ENCODE assay signal across 14 cellular contexts in genomic region chr19:17340302-17340870, GRCh38. TPM values are rescaled to one million over a fixed set of nuclear protein-coding genes. Genes with fewer than 3 reads are reported as not detected.
DNase-seq lines count a peak whose midpoint lies in the region; ATAC-seq and TF ChIP-seq lines count a peak whose summit lies in the region.
"Had no signal": no experiment of that assay in that cellular context is flagged by ENCODE, and none has a peak within 500 bp of the region (broad histone marks: within the 10 kb centered on the region; RNA-seq: fewer than 3 reads in every experiment).

No MANE protein-coding gene starts in this region.

- intact Hi-C loops in MCF 10A (cut with micrococcal nuclease) (no loop called here), mammary epithelial cell (cut with micrococcal nuclease) (no loop called here), Panc1 (cut with micrococcal nuclease; ENCODE audit: unreplicated experiment) (no loop called here)

- CTCF ChIA-PET in MCF 10A (lab: Yijun Ruan, JAX) = interaction anchor here (0.9 kb wide), 1 partner anchor 45 kb away, joined by 3 read pairs; no protein-coding TSS in a partner anchor
- CTCF ChIA-PET in mammary epithelial cell (lab: Charles Lee; ENCODE audit: low non-redundant PET) = no interaction called here
- CTCF ChIA-PET in Panc1 (lab: Charles Lee) = no interaction called here

- H2AFZ ChIP-seq in mammary epithelial cell (ENCODE audit: low read depth, low read length) (no peak overlapping the region), osteoblast (ENCODE audit: low read length) (no peak overlapping the region)

- H3K9ac ChIP-seq in mammary epithelial cell (ENCODE audit: insufficient read depth, low read length) = no peak overlapping the region

- BruUV-seq in MCF 10A (replicated peaks; lab: Mats Ljungman, UMichigan) (no TSS peak), mammary epithelial cell (replicated peaks; lab: Mats Ljungman, UMichigan) (no TSS peak), Panc1 (replicated peaks; lab: Mats Ljungman, UMichigan) (no TSS peak)

- H3K36me3 ChIP-seq in mammary epithelial cell (ENCODE audit: insufficient read depth, low read length) (peaks cover 2% of the 10 kb centered on the region), Panc1 (ENCODE audit: control insufficient read depth, insufficient read depth, low read length) (peaks cover 4% of the 10 kb centered on the region; the same call in 1 of the 2 replicates), osteoblast (ENCODE audit: insufficient read depth, low read length) (no peaks in the 10 kb centered on the region), MG63 (peaks cover 14% of the 10 kb centered on the region)

- H3K36me3 Mint-ChIP-seq in MCF 10A (ENCODE audit: insufficient read depth, unreplicated experiment) = peaks cover 26% of the 10 kb centered on the region
- peaks cover 47% of the 10 kb centered on the region for H3K36me3 Mint-ChIP-seq in stimulated activated effector memory CD8-positive, alpha-beta T cell treated with anti-CD3 and anti-CD28 coated beads, Interleukin-12 subunit alpha, Interleukin-12 subunit beta, amount 100 ng/mL, for 72 hours
- H3K36me3 Mint-ChIP-seq: immature natural killer cell had no signal

- H3K27ac ChIP-seq in mammary epithelial cell (ENCODE audit: insufficient read depth, low read depth, low read length) = no peak overlapping the region
- H3K27ac ChIP-seq in Panc1 (ENCODE audit: low read length) = no peak overlapping the region
- H3K27ac ChIP-seq in osteoblast (ENCODE audit: low read depth, low read length) = no peak overlapping the region
- H3K27ac ChIP-seq: thoracic aorta had no signal

- in situ Hi-C loops in mammary epithelial cell (cut with MboI; ENCODE audit: low sequenced_read_pairs in 2 of 2) (no loop called here), Panc1 (cut with HindIII; ENCODE audit: low pct_unique_long_range_greater_than_20kb, low sequenced_read_pairs) (no loop called here)

- WGBS in mammary epithelial cell (ENCODE audit: low coverage, missing lambda C conversion rate) = 75% methylated on average over 9 of the region's 21 CpGs

- H3K4me1 ChIP-seq in mammary epithelial cell (ENCODE audit: insufficient read depth, low read length) (peaks cover 13% of the 10 kb centered on the region), Panc1 (ENCODE audit: control insufficient read depth, insufficient read depth, low read length) (peaks cover 7% of the 10 kb centered on the region), osteoblast (ENCODE audit: insufficient read depth, low read length) (peaks cover 8% of the 10 kb centered on the region)

- POLR2A ChIA-PET in MCF 10A (lab: Yijun Ruan, JAX) = no interaction called here
- POLR2A ChIA-PET in Panc1 (lab: Charles Lee) = no interaction called here

- H4K20me1 ChIP-seq in mammary epithelial cell (ENCODE audit: insufficient read depth, low read length) (no peaks in the 10 kb centered on the region), osteoblast (ENCODE audit: insufficient read depth, low read length) (no peaks in the 10 kb centered on the region)

- no peak overlapping the region for H3K4me2 ChIP-seq in mammary epithelial cell (ENCODE audit: insufficient read depth, low read depth, low read length)
- H3K4me2 ChIP-seq in osteoblast (ENCODE audit: insufficient read depth, low read length) = no peak overlapping the region

- ATAC-seq in Panc1 (peak; percentile 41), esophagus mucosa (peak; percentile 28), GM18502 (IDR thresholded peaks at IDR 0.05; ENCODE audit: poor library complexity, unreplicated experiment) (no peak)
- no peak for ATAC-seq in stimulated activated effector memory CD8-positive, alpha-beta T cell treated with anti-CD3 and anti-CD28 coated beads, Interleukin-12 subunit alpha, Interleukin-12 subunit beta, amount 100 ng/mL, for 72 hours

- DNase-seq in MCF 10A (ENCODE audit: unreplicated experiment) (peak; percentile 56), mammary epithelial cell (no peak), Panc1 (ENCODE audit: low read depth, low spot score) (no peak), osteoblast (ENCODE audit: insufficient read length, low spot score, missing footprints) (peak; percentile 69), MG63 (no peak)
- DNase-seq in stimulated activated effector memory CD8-positive, alpha-beta T cell treated with anti-CD3 and anti-CD28 coated beads, Interleukin-12 subunit alpha, Interleukin-12 subunit beta, amount 100 ng/mL, for 72 hours (ENCODE audit: low spot score in 2 of 2) = no peak
- DNase-seq: activated CD4-positive, alpha-beta T cell treated with anti-CD3 and anti-CD28 coated beads for 48 hours; immature natural killer cell; OCI-M1; posterior cingulate gyrus; T-helper 1 cell had no signal

- no peaks in the 10 kb centered on the region for H3K27me3 Mint-ChIP-seq in MCF 10A (ENCODE audit: insufficient read depth, unreplicated experiment)

- no peak for TF ChIP-seq CTCF in MCF 10A (IDR thresholded peaks at IDR 0.05; ENCODE audit: unreplicated experiment)
- no peak for TF ChIP-seq CTCF in mammary epithelial cell (conservative IDR thresholded peaks at IDR 0.05 in 1 of 2, IDR thresholded peaks at IDR 0.05 in 1 of 2; ENCODE audit: extremely low read depth in 1 of 2, insufficient read depth in 1 of 2, low read depth in 1 of 2, low read length in 2 of 2)
- TF ChIP-seq CTCF in Panc1 (IDR thresholded peaks at IDR 0.05) = no peak
- no peak for TF ChIP-seq CTCF in osteoblast (IDR thresholded peaks at IDR 0.05; ENCODE audit: extremely low read depth, low read depth, low read length)

- H3K9me3 Mint-ChIP-seq in MCF 10A (ENCODE audit: unreplicated experiment) = no peaks in the 10 kb centered on the region
- no peaks in the 10 kb centered on the region for H3K9me3 Mint-ChIP-seq in stimulated activated effector memory CD8-positive, alpha-beta T cell treated with anti-CD3 and anti-CD28 coated beads, Interleukin-12 subunit alpha, Interleukin-12 subunit beta, amount 100 ng/mL, for 72 hours
- H3K9me3 Mint-ChIP-seq: immature natural killer cell had no signal

- no peaks in the 10 kb centered on the region for H3K27me3 ChIP-seq in mammary epithelial cell (ENCODE audit: insufficient read depth, low read length)
- no peaks in the 10 kb centered on the region for H3K27me3 ChIP-seq in Panc1 (ENCODE audit: control insufficient read depth, insufficient read depth, low read length)
- H3K27me3 ChIP-seq in osteoblast (ENCODE audit: insufficient read depth, low read length) = no peaks in the 10 kb centered on the region
- H3K27me3 ChIP-seq in MG63 = no peaks in the 10 kb centered on the region

- H3K9me3 ChIP-seq in mammary epithelial cell (replicated peaks; ENCODE audit: insufficient read depth, low read length) (no peaks in the 10 kb centered on the region), Panc1 (ENCODE audit: control insufficient read depth, insufficient read depth, low read depth, low read length) (no peaks in the 10 kb centered on the region), osteoblast (ENCODE audit: low read depth, low read length) (no peaks in the 10 kb centered on the region), MG63 (no peaks in the 10 kb centered on the region)
- H3K9me3 ChIP-seq: thoracic aorta had no signal

- peaks cover 13% of the 10 kb centered on the region for H3K79me2 ChIP-seq in mammary epithelial cell (ENCODE audit: insufficient read depth, low read length)
- no peaks in the 10 kb centered on the region for H3K79me2 ChIP-seq in osteoblast (ENCODE audit: insufficient read depth, low read length)

- dilution Hi-C loops in mammary epithelial cell (cut with HindIII; ENCODE audit: low sequenced_read_pairs) = loop anchor here (25.0 kb wide), 1 partner anchor 97 kb away; the partner anchor contains the start of gene TMEM221

- H3K27ac Mint-ChIP-seq in MCF 10A (ENCODE audit: low read depth, unreplicated experiment) = peak overlapping the region; percentile 54
- H3K27ac Mint-ChIP-seq in stimulated activated effector memory CD8-positive, alpha-beta T cell treated with anti-CD3 and anti-CD28 coated beads, Interleukin-12 subunit alpha, Interleukin-12 subunit beta, amount 100 ng/mL, for 72 hours = no peak overlapping the region

- H3K4me3 Mint-ChIP-seq in MCF 10A (ENCODE audit: unreplicated experiment) = no peak overlapping the region
- H3K4me3 Mint-ChIP-seq in stimulated activated effector memory CD8-positive, alpha-beta T cell treated with anti-CD3 and anti-CD28 coated beads, Interleukin-12 subunit alpha, Interleukin-12 subunit beta, amount 100 ng/mL, for 72 hours = no peak overlapping the region

- H3K4me3 ChIP-seq in mammary epithelial cell (replicated peaks in 1 of 3; ENCODE audit: insufficient read depth in 1 of 3, low read depth in 2 of 3, low read length in 3 of 3) (no peak overlapping the region), Panc1 (ENCODE audit: low read depth in 2 of 2, low read length in 2 of 2) (no peak overlapping the region), osteoblast (ENCODE audit: insufficient read depth, low read length) (no peak overlapping the region), MG63 (no peak overlapping the region)
- H3K4me3 ChIP-seq: thoracic aorta had no signal

- no peaks in the 10 kb centered on the region for H3K4me1 Mint-ChIP-seq in MCF 10A (ENCODE audit: insufficient read depth, unreplicated experiment)
- peaks cover 24% of the 10 kb centered on the region for H3K4me1 Mint-ChIP-seq in stimulated activated effector memory CD8-positive, alpha-beta T cell treated with anti-CD3 and anti-CD28 coated beads, Interleukin-12 subunit alpha, Interleukin-12 subunit beta, amount 100 ng/mL, for 72 hours

RNA-seq across cellular contexts. Expression of gene GTPBP3, which starts 3.0 kb away (rescaled TPM):
- total RNA-seq in MCF 10A (2022) = 24.8 and 27.9 TPM in 2 replicates
- total RNA-seq in mammary epithelial cell = 10 to 100 TPM; 17.5 to 35.3 TPM
- 12.5 TPM for polyA plus RNA-seq in mammary epithelial cell
- polyA minus RNA-seq in mammary epithelial cell = 12.3 TPM
- total RNA-seq in Panc1 (2021; ENCODE audit: unreplicated experiment) = 35.3 TPM
- polyA plus RNA-seq in Panc1 (2012; ENCODE audit: insufficient read length) = 33.2 TPM
- 11.7 TPM for total RNA-seq in esophagus mucosa
- 10.9 and 14.7 TPM in 2 replicates for total RNA-seq in osteoblast
- 23.2 and 25.7 TPM in 2 replicates for total RNA-seq in MG63 (2014; rRNA removed; shearing (Covaris generic); ENCODE audit: low replicate concordance)

RNA-seq across cellular contexts. Expression of gene ANO8, which starts 5.7 kb away (rescaled TPM):
- total RNA-seq in MCF 10A (2022) (13.0 and 14.5 TPM in 2 replicates), mammary epithelial cell (10 to 100 TPM in 1 of 2 donors, 1 to 10 TPM in 1; 3.5 to 10.8 TPM), Panc1 (2021; ENCODE audit: unreplicated experiment) (13.5 TPM), esophagus mucosa (9.9 TPM), osteoblast (5.1 and 7.4 TPM in 2 replicates)
- 1.3 TPM for polyA plus RNA-seq in mammary epithelial cell
- 5.0 TPM for polyA minus RNA-seq in mammary epithelial cell
- 15.2 TPM for polyA plus RNA-seq in Panc1 (2012; ENCODE audit: insufficient read length)
- total RNA-seq in MG63 (2014; rRNA removed; shearing (Covaris generic); ENCODE audit: low replicate concordance) = 1.4 and 3.6 TPM in 2 replicates

RNA-seq across cellular contexts. Expression of gene DDA1, which starts 31.0 kb away (rescaled TPM):
- total RNA-seq in MCF 10A (2022) (57.4 and 60.4 TPM in 2 replicates), mammary epithelial cell (10 to 100 TPM; 35.8 to 83.1 TPM), Panc1 (2021; ENCODE audit: unreplicated experiment) (56.0 TPM), esophagus mucosa (21.5 TPM), osteoblast (8.5 and 11.6 TPM in 2 replicates)
- 72.6 TPM for polyA plus RNA-seq in mammary epithelial cell
- polyA minus RNA-seq in mammary epithelial cell = 26.9 TPM
- polyA plus RNA-seq in Panc1 (2012; ENCODE audit: insufficient read length) = 84.8 TPM
- total RNA-seq in MG63 (2014; rRNA removed; shearing (Covaris generic); ENCODE audit: low replicate concordance) = 9.1 and 11.6 TPM in 2 replicates

RNA-seq across cellular contexts. Expression of gene MRPL34, which starts 34.7 kb away (rescaled TPM):
- 58.8 and 65.8 TPM in 2 replicates for total RNA-seq in MCF 10A (2022)
- 10 to 100 TPM; 36.7 to 76.3 TPM for total RNA-seq in mammary epithelial cell
- 43.1 TPM for polyA plus RNA-seq in mammary epithelial cell
- 7.2 TPM for polyA minus RNA-seq in mammary epithelial cell
- 87.7 TPM for total RNA-seq in Panc1 (2021; ENCODE audit: unreplicated experiment)
- polyA plus RNA-seq in Panc1 (2012; ENCODE audit: insufficient read length) = 94.2 TPM
- 42.6 TPM for total RNA-seq in esophagus mucosa
- total RNA-seq in osteoblast = 21.8 and 40.5 TPM in 2 replicates
- 17.2 and 26.2 TPM in 2 replicates for total RNA-seq in MG63 (2014; rRNA removed; shearing (Covaris generic); ENCODE audit: low replicate concordance)

RNA-seq across cellular contexts. Expression of gene PLVAP, which starts 36.8 kb away (rescaled TPM):
- not detected in 2 replicates for total RNA-seq in MCF 10A (2022)
- total RNA-seq in mammary epithelial cell = not detected
- not detected for polyA plus RNA-seq in mammary epithelial cell
- not detected for polyA minus RNA-seq in mammary epithelial cell
- 0.08 TPM for total RNA-seq in Panc1 (2021; ENCODE audit: unreplicated experiment)
- polyA plus RNA-seq in Panc1 (2012; ENCODE audit: insufficient read length) = not detected
- total RNA-seq in esophagus mucosa = 22.6 TPM
- not detected in 2 replicates for total RNA-seq in osteoblast
- not detected in 2 replicates for total RNA-seq in MG63 (2014; rRNA removed; shearing (Covaris generic); ENCODE audit: low replicate concordance)
- polyA plus RNA-seq: immature natural killer cell had no signal

Comparison
In these comparisons a context has a peak if more than half of its experiments do, and no peak if none do; other contexts are left out.
1. DNase-seq: peak in MCF 10A (single experiment) and osteoblast (single experiment); none in mammary epithelial cell (single experiment), Panc1 (single experiment), MG63 (single experiment) and stimulated activated effector memory CD8-positive, alpha-beta T cell treated with anti-CD3 and anti-CD28 coated beads, Interleukin-12 subunit alpha, Interleukin-12 subunit beta, amount 100 ng/mL, for 72 hours (0 of 2).
2. ATAC-seq: peak in Panc1 (single experiment) and esophagus mucosa (single experiment); none in stimulated activated effector memory CD8-positive, alpha-beta T cell treated with anti-CD3 and anti-CD28 coated beads, Interleukin-12 subunit alpha, Interleukin-12 subunit beta, amount 100 ng/mL, for 72 hours (single experiment) and GM18502 (single experiment).